Comparison of ENCODE assay signal across 8 cellular contexts in the genomic region with DNA sequence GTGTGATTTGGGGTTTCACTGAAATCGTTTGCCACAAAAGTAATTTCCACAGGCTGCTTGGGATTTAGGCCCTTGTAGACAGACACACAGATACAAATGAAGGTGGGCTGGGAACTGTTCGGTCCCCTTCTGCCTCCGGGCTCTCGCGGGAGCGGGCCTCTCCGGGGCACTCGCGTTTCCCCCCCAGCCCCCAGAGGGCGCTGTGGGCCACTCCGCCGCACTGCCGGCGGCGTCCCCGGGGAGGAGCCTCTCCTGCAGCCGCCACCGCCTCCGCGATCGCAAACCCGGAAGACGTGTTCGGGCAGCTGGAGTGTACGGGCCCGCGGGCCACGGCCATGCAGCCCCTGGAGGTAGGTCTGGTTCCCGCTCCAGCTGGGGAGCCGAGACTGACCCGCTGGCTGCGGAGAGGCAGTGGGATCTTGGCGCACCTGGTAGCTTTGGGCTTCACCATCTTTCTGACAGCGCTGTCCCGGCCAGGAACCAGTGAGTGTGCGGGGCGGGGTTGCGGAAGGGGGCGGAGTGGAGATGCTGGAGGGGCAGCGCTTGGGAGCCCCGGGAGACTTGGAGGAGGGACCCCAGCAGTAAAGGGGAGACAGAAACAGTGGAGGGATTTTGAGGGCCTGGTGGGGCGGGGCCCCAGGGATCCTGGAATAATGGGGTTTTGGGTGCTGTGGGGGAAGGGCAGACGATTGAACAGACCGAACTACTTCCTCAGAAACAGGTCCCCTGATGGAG. TPM values are rescaled to one million over a fixed set of nuclear protein-coding genes. Genes with fewer than 3 reads are reported as not detected.
DNase-seq lines count a peak whose midpoint lies in the region; ATAC-seq and TF ChIP-seq lines count a peak whose summit lies in the region.

A gene with protein sequence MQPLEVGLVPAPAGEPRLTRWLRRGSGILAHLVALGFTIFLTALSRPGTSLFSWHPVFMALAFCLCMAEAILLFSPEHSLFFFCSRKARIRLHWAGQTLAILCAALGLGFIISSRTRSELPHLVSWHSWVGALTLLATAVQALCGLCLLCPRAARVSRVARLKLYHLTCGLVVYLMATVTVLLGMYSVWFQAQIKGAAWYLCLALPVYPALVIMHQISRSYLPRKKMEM (plus strand): TSS at position 290 of the 735 bp plus-strand sequence. CDS start 46 bp downstream, at position 336.

- no peaks in the 10 kb centered on the region for H3K27me3 Mint-ChIP-seq in chondrocyte (ENCODE audit: low read depth)

- peak; percentile 54 for ATAC-seq in GM18873 (IDR thresholded peaks at IDR 0.05; ENCODE audit: low FRiP score, unreplicated experiment)
- ATAC-seq in HG03135 (IDR thresholded peaks at IDR 0.05; ENCODE audit: unreplicated experiment): peak; percentile 79
- peak; percentile 93 for ATAC-seq in left colon

- peak; percentile 71 to 77 for DNase-seq in AML-193 (lab: John Stamatoyannopoulos, UW)
- DNase-seq in NCI-H345 treated with DMSO at 0.1 percent for 48 hours (lab: John Stamatoyannopoulos, UW; ENCODE audit: unreplicated experiment): peak; percentile 62
- peak; percentile 83 for DNase-seq in activated CD4-positive, alpha-beta T cell treated with anti-CD3 and anti-CD28 coated beads for 1 hour
- no peak for DNase-seq in chondrocyte (ENCODE audit: low spot score)
- DNase-seq in left colon: peak; percentile 85 to 87
- peak; percentile 86 for DNase-seq in stimulated activated CD4-positive, alpha-beta T cell treated with anti-CD3 and anti-CD28 coated beads, Interleukin-1b, Interleukin-23, amount 100 ng/mL, for 48 hours

- peaks cover 4% of the 10 kb centered on the region for H3K36me3 Mint-ChIP-seq in chondrocyte (ENCODE audit: low read depth)

- intact Hi-C loops in left colon (cut with DNase I, micrococcal nuclease): loop anchor here in 1 of 2 donors (5.0 kb wide), 1 partner anchor 38 kb away; no protein-coding TSS in a partner anchor

- peak within 1 kb of the TSS; percentile 78 for H3K27ac Mint-ChIP-seq in chondrocyte (ENCODE audit: unreplicated experiment)

- no peaks in the 10 kb centered on the region for H3K9me3 Mint-ChIP-seq in chondrocyte (ENCODE audit: low read depth)

- H3K4me3 Mint-ChIP-seq in chondrocyte (ENCODE audit: unreplicated experiment): peak within 1 kb of the TSS; percentile 96

- peaks cover 29% of the 10 kb centered on the region for H3K4me1 Mint-ChIP-seq in chondrocyte (ENCODE audit: low read depth)

- TF ChIP-seq CTCF in chondrocyte (IDR thresholded peaks at IDR 0.05): peak; percentile 98

RNA-seq across cellular contexts. Expression of the gene that starts here (rescaled TPM):
- 10.2 to 10.8 TPM (median 10.7 TPM) in 3 replicates for total RNA-seq in chondrocyte
- total RNA-seq in left colon: 10 to 100 TPM; 10.0 to 18.7 TPM
